In the genomic region with DNA sequence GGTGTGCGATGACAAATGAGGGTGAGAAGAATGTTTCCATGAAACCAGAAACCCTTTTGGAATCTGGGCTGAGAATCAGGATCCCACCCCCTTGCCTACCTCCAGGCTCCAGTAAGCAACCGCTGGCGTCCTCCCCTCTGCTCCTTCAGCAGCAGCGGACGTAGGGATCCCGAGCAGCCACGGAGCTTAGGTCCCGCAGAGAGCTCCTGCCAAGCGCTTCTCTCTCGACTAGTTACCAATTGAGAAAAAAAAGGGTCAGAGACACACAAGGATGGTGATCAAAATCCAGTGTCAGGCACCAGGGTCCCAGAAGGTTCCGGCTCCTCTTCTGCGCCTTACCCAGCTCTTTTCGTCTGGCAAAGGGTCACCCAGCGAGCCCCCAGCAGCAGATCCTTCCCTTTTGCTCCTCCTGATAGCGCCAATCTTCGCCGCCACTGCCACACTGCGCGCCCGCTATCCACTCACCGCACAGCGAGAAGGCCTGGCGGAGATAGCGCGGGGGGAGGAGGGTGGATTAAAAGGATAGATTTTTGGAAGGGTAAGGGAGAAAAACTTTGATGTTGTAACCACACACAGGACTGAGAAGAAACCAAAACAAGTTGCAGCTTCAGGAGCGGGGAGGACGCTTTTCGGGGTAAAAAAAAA, we compare ENCODE assay signal across 11 cellular contexts.
DNase-seq lines count a peak whose midpoint lies in the region; ATAC-seq and TF ChIP-seq lines count a peak whose summit lies in the region.
"Had no signal": no experiment of that assay in that cellular context is flagged by ENCODE, and none has a peak within 500 bp of the region (broad histone marks: within the 10 kb centered on the region; RNA-seq: fewer than 3 reads in every experiment).

No MANE protein-coding gene starts in this region.

- H3K27ac Mint-ChIP-seq in naive thymus-derived CD8-positive, alpha-beta T cell: no peak overlapping the region
- H3K27ac Mint-ChIP-seq: natural killer cell had no signal

- WGBS in ectodermal cell, 2 experiments: 1% methylated on average over 27 to 28 of the region's 28 CpGs
- WGBS in mesenchymal stem cell: 2% methylated on average over 24 of the region's 28 CpGs
- 1 to 5% methylated on average over 27 to 28 of the region's 28 CpGs for WGBS in thyroid gland, 2 donors

- POLR2A ChIA-PET in naive thymus-derived CD8-positive, alpha-beta T cell (lab: Charles Lee): no interaction called here

- H3K4ac ChIP-seq in mesenchymal stem cell (ENCODE audit: low read depth in 1 of 2, low read length in 2 of 2): no peak overlapping the region

- H3K9me3 ChIP-seq in ectodermal cell (ENCODE audit: control insufficient read depth, low read length) (no peaks in the 10 kb centered on the region), mesenchymal stem cell (ENCODE audit: control insufficient read depth, low read length) (no peaks in the 10 kb centered on the region), thyroid gland (no peaks in the 10 kb centered on the region)

- H3K9ac ChIP-seq in mesenchymal stem cell (ENCODE audit: low read length): no peak overlapping the region

- H2BK120ac ChIP-seq in mesenchymal stem cell (ENCODE audit: low read depth, low read length): no peak overlapping the region

- H3K4me3 Mint-ChIP-seq in naive thymus-derived CD8-positive, alpha-beta T cell: no peak overlapping the region
- H3K4me3 Mint-ChIP-seq: natural killer cell had no signal

- intact Hi-C loops in thyroid gland (cut with DNase I): no loop called here

- H3K9me3 Mint-ChIP-seq in naive thymus-derived CD8-positive, alpha-beta T cell: peaks cover 0 to 14% (median 7%) of the 10 kb centered on the region in 9 donors

- TF ChIP-seq POLR2A in thyroid gland (IDR thresholded peaks at IDR 0.05): no peak

- DNase-seq in SK-N-DZ (ENCODE audit: low spot score): peak; percentile 58
- peak; percentile 17 for DNase-seq in mesenchymal stem cell
- DNase-seq in thyroid gland: peak; percentile 5 to 7
- DNase-seq in KG1 (lab: John Stamatoyannopoulos, UW): no peak
- no peak for DNase-seq in naive thymus-derived CD8-positive, alpha-beta T cell
- DNase-seq: activated CD8-positive, alpha-beta memory T cell treated with anti-CD3 and anti-CD28 coated beads, Interleukin-2, amount 50 U/mL, for 48 hours; natural killer cell; NCI-H2171 treated with DMSO at 0.1 percent for 48 hours; stimulated activated naive CD4-positive, alpha-beta T cell had no signal

- H2AK5ac ChIP-seq in mesenchymal stem cell (ENCODE audit: low read length, severe bottlenecking): no peak overlapping the region

- peak overlapping the region; percentile 50 for H3K4me3 ChIP-seq in ectodermal cell (ENCODE audit: insufficient read depth, low read depth, low read length)
- peak overlapping the region; percentile 56 to 67 for H3K4me3 ChIP-seq in mesenchymal stem cell (ENCODE audit: insufficient read depth in 1 of 2, low read depth in 1 of 2, low read length in 2 of 2)
- H3K4me3 ChIP-seq in thyroid gland (replicated peaks in 1 of 3): no peak overlapping the region

- no peak overlapping the region for H3K27ac ChIP-seq in ectodermal cell (ENCODE audit: insufficient read depth, low read depth, low read length, poor library complexity, severe bottlenecking)
- H3K27ac ChIP-seq in mesenchymal stem cell (ENCODE audit: low read length, poor library complexity, severe bottlenecking): no peak overlapping the region
- no peak overlapping the region for H3K27ac ChIP-seq in thyroid gland

- H3K4me2 ChIP-seq in mesenchymal stem cell (ENCODE audit: low read length, poor library complexity, severe bottlenecking): peak overlapping the region; percentile 98

- no peak overlapping the region for H3K14ac ChIP-seq in mesenchymal stem cell (ENCODE audit: low read length in 2 of 2)

- no peak for ATAC-seq in HG03460 (IDR thresholded peaks at IDR 0.05; ENCODE audit: unreplicated experiment)
- ATAC-seq in naive thymus-derived CD8-positive, alpha-beta T cell: no peak
- ATAC-seq: natural killer cell had no signal

- no peak overlapping the region for H2BK5ac ChIP-seq in mesenchymal stem cell (ENCODE audit: low read depth, low read length, poor library complexity, severe bottlenecking)

- no peaks in the 10 kb centered on the region for H3K36me3 ChIP-seq in ectodermal cell (ENCODE audit: control insufficient read depth, insufficient read depth, low read length)
- H3K36me3 ChIP-seq in mesenchymal stem cell (ENCODE audit: control insufficient read depth in 1 of 2, insufficient read depth in 2 of 2, low read depth in 1 of 2, low read length in 2 of 2): no peaks in the 10 kb centered on the region
- H3K36me3 ChIP-seq in thyroid gland: no peaks in the 10 kb centered on the region

- H4K91ac ChIP-seq in mesenchymal stem cell (ENCODE audit: low read length): no peak overlapping the region

- H3K27me3 ChIP-seq in ectodermal cell (ENCODE audit: control insufficient read depth, insufficient read depth, low read length, poor library complexity, severe bottlenecking): peaks cover 8% of the 10 kb centered on the region
- H3K27me3 ChIP-seq in mesenchymal stem cell (ENCODE audit: control insufficient read depth in 1 of 2, insufficient read depth in 1 of 2, low read length in 2 of 2): peaks cover 15 to 58% of the 10 kb centered on the region in 2 experiments
- no peaks in the 10 kb centered on the region for H3K27me3 ChIP-seq in thyroid gland

- H3K18ac ChIP-seq in mesenchymal stem cell (ENCODE audit: low read depth in 1 of 2, low read length in 2 of 2): no peak overlapping the region

- peak overlapping the region in 1 of 2 experiments; percentile 31 for H3K23ac ChIP-seq in mesenchymal stem cell (ENCODE audit: low read length in 2 of 2)

- H3K27me3 Mint-ChIP-seq in naive thymus-derived CD8-positive, alpha-beta T cell: peaks cover 7 to 41% (median 28%) of the 10 kb centered on the region in 5 donors

- H2BK12ac ChIP-seq in mesenchymal stem cell (ENCODE audit: low read length in 2 of 2): no peak overlapping the region

- H3K4me1 Mint-ChIP-seq in naive thymus-derived CD8-positive, alpha-beta T cell: peaks cover 0 to 2% (median under 1%) of the 10 kb centered on the region in 4 donors
- H3K4me1 Mint-ChIP-seq: natural killer cell had no signal

- H2AFZ ChIP-seq in mesenchymal stem cell (ENCODE audit: low read depth, low read length): no peak overlapping the region

- H3K4me1 ChIP-seq in ectodermal cell (ENCODE audit: control insufficient read depth, insufficient read depth, low read length) (no peaks in the 10 kb centered on the region), mesenchymal stem cell (ENCODE audit: control insufficient read depth, insufficient read depth, low read depth, low read length) (peaks cover 15% of the 10 kb centered on the region), thyroid gland (peaks cover 0 to 9% of the 10 kb centered on the region in 2 donors)

- H3K79me1 ChIP-seq in mesenchymal stem cell (replicated peaks; ENCODE audit: low read length, poor library complexity, severe bottlenecking): no peaks in the 10 kb centered on the region

- peaks cover 0 to 4% (median 4%) of the 10 kb centered on the region in 3 donors for H3K36me3 Mint-ChIP-seq in naive thymus-derived CD8-positive, alpha-beta T cell

- H4K8ac ChIP-seq in mesenchymal stem cell (ENCODE audit: low read length): no peak overlapping the region

- no peak overlapping the region for H2BK15ac ChIP-seq in mesenchymal stem cell (ENCODE audit: low read depth, poor library complexity, severe bottlenecking)

- no peak for TF ChIP-seq CTCF in thyroid gland (IDR thresholded peaks at IDR 0.05)

Comparison
In these comparisons a context has a peak if more than half of its experiments do, and no peak if none do; other contexts are left out.
1. DNase-seq: peak in SK-N-DZ (single experiment), mesenchymal stem cell (single experiment) and thyroid gland (2 of 2); none in KG1 (single experiment) and naive thymus-derived CD8-positive, alpha-beta T cell (0 of 10).
2. H3K4me3 ChIP-seq: peak in ectodermal cell (single experiment) and mesenchymal stem cell (2 of 2); none in thyroid gland (0 of 3).